In genomic region chr4:3402409-3403103, GRCh38 we compare ENCODE assay signal across 14 cellular contexts. TPM values are rescaled to one million over a fixed set of nuclear protein-coding genes. Genes with fewer than 3 reads are reported as not detected.
DNase-seq lines count a peak whose midpoint lies in the region; ATAC-seq and TF ChIP-seq lines count a peak whose summit lies in the region.
"Had no signal": no experiment of that assay in that cellular context is flagged by ENCODE, and none has a peak within 500 bp of the region (broad histone marks: within the 10 kb centered on the region; RNA-seq: fewer than 3 reads in every experiment).

No MANE protein-coding gene starts in this region.

- H3K36me3 ChIP-seq in adipocyte (ENCODE audit: control insufficient read depth, insufficient read depth, low read length, severe bottlenecking) (no peaks in the 10 kb centered on the region), left ventricle myocardium inferior (no peaks in the 10 kb centered on the region), spleen (no peaks in the 10 kb centered on the region), WERI-Rb-1 (peaks cover 3% of the 10 kb centered on the region), testis (ENCODE audit: low read depth, missing control alignments) (no peaks in the 10 kb centered on the region)
- H3K36me3 ChIP-seq: neutrophil had no signal

- no peak overlapping the region for H3K4me3 ChIP-seq in adipocyte (ENCODE audit: low read length)
- no peak overlapping the region for H3K4me3 ChIP-seq in left ventricle myocardium inferior
- no peak overlapping the region for H3K4me3 ChIP-seq in spleen
- H3K4me3 ChIP-seq in WERI-Rb-1 (ENCODE audit: low read depth, low read length) = no peak overlapping the region
- H3K4me3 ChIP-seq in testis = no peak overlapping the region

- H3K27ac ChIP-seq in left ventricle myocardium inferior (replicated peaks) (peak overlapping the region; percentile 61), spleen (peak overlapping the region in 1 of 8 donors; percentile 19), WERI-Rb-1 (no peak overlapping the region), testis (no peak overlapping the region)
- H3K27ac ChIP-seq: neutrophil had no signal

- 70 to 77% (median 77%) methylated on average over 10 of the region's 10 CpGs for WGBS in spleen, 5 donors
- WGBS in testis, 2 donors = 92 to 93% methylated on average over 10 of the region's 10 CpGs

- TF ChIP-seq CTCF in left ventricle myocardium inferior (IDR thresholded peaks at IDR 0.05; ENCODE audit: borderline replicate concordance) (no peak), spleen (IDR thresholded peaks at IDR 0.05 in 8 of 11, conservative IDR thresholded peaks at IDR 0.05 in 3 of 11) (no peak), WERI-Rb-1 (IDR thresholded peaks at IDR 0.05; ENCODE audit: low read depth, low read length) (no peak), testis (IDR thresholded peaks at IDR 0.05) (no peak)

- peak; percentile 77 for DNase-seq in GM03348 (ENCODE audit: low spot score)
- DNase-seq in adipocyte (ENCODE audit: low read depth) = peak; percentile 60
- peak; percentile 39 for DNase-seq in left ventricle myocardium inferior
- peak; percentile 57 for DNase-seq in spleen
- DNase-seq in WERI-Rb-1 = no peak
- no peak for DNase-seq in testis
- DNase-seq: immature natural killer cell; NCI-H2081 treated with DMSO at 0.1 percent for 48 hours; stimulated activated CD4-positive, alpha-beta T cell treated with anti-CD3 and anti-CD28 coated beads, Interleukin-4, amount 100 ng/mL, for 24 hours had no signal

- H3K27me3 ChIP-seq in adipocyte (replicated peaks; ENCODE audit: control insufficient read depth, insufficient read depth, low read length) = no peaks in the 10 kb centered on the region
- no peaks in the 10 kb centered on the region for H3K27me3 ChIP-seq in left ventricle myocardium inferior (ENCODE audit: low read depth)
- H3K27me3 ChIP-seq in spleen (replicated peaks in 1 of 7) = no peaks in the 10 kb centered on the region
- no peaks in the 10 kb centered on the region for H3K27me3 ChIP-seq in WERI-Rb-1 (ENCODE audit: insufficient read depth, low read depth, severe bottlenecking)
- H3K27me3 ChIP-seq in testis = no peaks in the 10 kb centered on the region
- H3K27me3 ChIP-seq: neutrophil had no signal

- H3K9me3 ChIP-seq in adipocyte (ENCODE audit: control insufficient read depth, low read length) (peaks cover 16% of the 10 kb centered on the region), left ventricle myocardium inferior (replicated peaks) (peaks cover 10% of the 10 kb centered on the region), spleen (peaks cover 0 to 5% (median 0%) of the 10 kb centered on the region in 8 donors), WERI-Rb-1 (ENCODE audit: severe bottlenecking) (peaks cover 11% of the 10 kb centered on the region), testis (no peaks in the 10 kb centered on the region)
- H3K9me3 ChIP-seq: neutrophil had no signal

- no peak for TF ChIP-seq POLR2A in spleen (IDR thresholded peaks at IDR 0.05)
- TF ChIP-seq POLR2A in testis (IDR thresholded peaks at IDR 0.05) = no peak

- peaks cover 8% of the 10 kb centered on the region for H3K4me1 ChIP-seq in adipocyte (ENCODE audit: control insufficient read depth, insufficient read depth, low read length)
- H3K4me1 ChIP-seq in left ventricle myocardium inferior = peaks cover 16% of the 10 kb centered on the region
- peaks cover 0 to 17% (median 4%) of the 10 kb centered on the region in 6 donors for H3K4me1 ChIP-seq in spleen
- no peaks in the 10 kb centered on the region for H3K4me1 ChIP-seq in testis

- no peak overlapping the region for H3K9ac ChIP-seq in adipocyte (ENCODE audit: low read length)

- no peak for ATAC-seq in HG03196 (IDR thresholded peaks at IDR 0.05; ENCODE audit: unreplicated experiment)
- no peak for ATAC-seq in GM19324 (IDR thresholded peaks at IDR 0.05; ENCODE audit: low FRiP score, unreplicated experiment)

- intact Hi-C loops in left ventricle myocardium inferior (cut with micrococcal nuclease) = no loop called here
- intact Hi-C loops in spleen (cut with DNase I; ENCODE audit: low total_unique reads) = no loop called here
- intact Hi-C loops in testis (cut with DNase I; ENCODE audit: low total_unique reads) = no loop called here

RNA-seq across cellular contexts. Expression of gene HGFAC, which starts 39.2 kb away (rescaled TPM):
- total RNA-seq in left ventricle myocardium inferior (0.80 TPM), spleen (under 1 TPM in 2 of 7 donors, not detected in 5; 0.32 to 0.47 TPM), testis (10 to 100 TPM; 16.8 to 72.3 TPM)
- polyA plus RNA-seq in spleen (under 1 TPM; 0.11 to 0.35 (median 0.22) TPM), testis (ENCODE audit: insufficient read depth, low read depth, low replicate concordance) (15.5 TPM)
- total RNA-seq: activated CD8-positive, alpha-beta memory T cell treated with anti-CD3 and anti-CD28 coated beads for 36 hours; T-helper 1 cell treated with Interleukin-12 subunit alpha and Interleukin-12 subunit beta and Interleukin-4 antibody, amounts not matched to agents 30 ng/mL and 1 ng/mL, for 36 hours had no signal
- polyA plus RNA-seq: immature natural killer cell had no signal

Comparison
In these comparisons a context has a peak if more than half of its experiments do, and no peak if none do; other contexts are left out.
1. DNase-seq: peak in GM03348 (single experiment), adipocyte (single experiment), left ventricle myocardium inferior (single experiment) and spleen (single experiment); none in WERI-Rb-1 (single experiment) and testis (single experiment).